In genomic region chr22:41367680-41368542, GRCh38 we compare ENCODE assay signal across 8 cellular contexts. TPM values are rescaled to one million over a fixed set of nuclear protein-coding genes. Genes with fewer than 3 reads are reported as not detected.
DNase-seq lines count a peak whose midpoint lies in the region; ATAC-seq and TF ChIP-seq lines count a peak whose summit lies in the region.

No MANE protein-coding gene starts in this region.

- TF ChIP-seq POLR2A in erythroblast (IDR thresholded peaks at IDR 0.05; ENCODE audit: low read length), result no peak

- WGBS in GM23248 (ENCODE audit: low coverage in 1 of 2, low lambda C conversion rate in 2 of 2, missing lambda C conversion rate in 2 of 2), 2 experiments, result 9 to 14% methylated on average over 18 of the region's 18 CpGs

- H3K9me2 ChIP-seq in GM23248 (ENCODE audit: insufficient read depth), result no peaks in the 10 kb centered on the region

- no peak for ATAC-seq in GM21786 (IDR thresholded peaks at IDR 0.05; ENCODE audit: unreplicated experiment)
- no peak for ATAC-seq in HG02938 (IDR thresholded peaks at IDR 0.05; ENCODE audit: unreplicated experiment)

- in situ Hi-C loops in GM23248 (cut with MboI), result no loop called here
- in situ Hi-C loops in ACHN (cut with HindIII; ENCODE audit: low pct_ligation_motif_present, low pct_unique_long_range_greater_than_20kb, low sequenced_read_pairs), result no loop called here

- peak overlapping the region; percentile 46; the same call in 1 of the 2 replicates for H2AFZ ChIP-seq in GM23248

- TF ChIP-seq CTCF in WI38 (IDR thresholded peaks at IDR 0.05; ENCODE audit: low read depth, low read length) (no peak), left ventricle myocardium inferior (IDR thresholded peaks at IDR 0.05; ENCODE audit: borderline replicate concordance) (no peak)

- peak; percentile 77 for DNase-seq in GM23248
- peak; percentile 37 for DNase-seq in left ventricle myocardium inferior
- DNase-seq in skeletal muscle cell (ENCODE audit: low read depth), result no peak
- DNase-seq in erythroblast (lab: John Stamatoyannopoulos, UW), result no peak
- no peak for DNase-seq in ACHN

- H3K27me3 ChIP-seq in GM23248 (replicated peaks; ENCODE audit: insufficient read depth) (no peaks in the 10 kb centered on the region), left ventricle myocardium inferior (ENCODE audit: low read depth) (no peaks in the 10 kb centered on the region)

- intact Hi-C loops in left ventricle myocardium inferior (cut with micrococcal nuclease), result no loop called here

- H3K4me1 ChIP-seq in GM23248 (ENCODE audit: insufficient read depth) (peaks cover 10% of the 10 kb centered on the region), left ventricle myocardium inferior (peaks cover 38% of the 10 kb centered on the region)

- H3K27ac ChIP-seq in GM23248, result no peak overlapping the region
- H3K27ac ChIP-seq in left ventricle myocardium inferior (replicated peaks), result peak overlapping the region; percentile 85

- H3K4me3 ChIP-seq in GM23248, result peak overlapping the region; percentile 41
- peak overlapping the region; percentile 23; the same call in 1 of the 2 replicates for H3K4me3 ChIP-seq in WI38 (ENCODE audit: low read depth, low read length)
- H3K4me3 ChIP-seq in left ventricle myocardium inferior, result peak overlapping the region; percentile 69
- H3K4me3 ChIP-seq in skeletal muscle cell (ENCODE audit: low read depth, low read length), result peak overlapping the region; percentile 17

- H3K79me2 ChIP-seq in GM23248 (ENCODE audit: insufficient read depth), result no peaks in the 10 kb centered on the region

- H4K20me1 ChIP-seq in GM23248 (ENCODE audit: insufficient read depth), result no peaks in the 10 kb centered on the region

- H3F3A ChIP-seq in GM23248 (ENCODE audit: insufficient read depth), result peaks cover 20% of the 10 kb centered on the region; the same call in 1 of the 2 replicates

- no peaks in the 10 kb centered on the region for H3K36me3 ChIP-seq in GM23248 (ENCODE audit: low read depth)
- H3K36me3 ChIP-seq in left ventricle myocardium inferior, result no peaks in the 10 kb centered on the region

- no peaks in the 10 kb centered on the region for H3K9me3 ChIP-seq in GM23248 (ENCODE audit: low read depth)
- no peaks in the 10 kb centered on the region for H3K9me3 ChIP-seq in left ventricle myocardium inferior (replicated peaks)

- H3K9ac ChIP-seq in GM23248, result no peak overlapping the region

- H3K4me2 ChIP-seq in GM23248 (ENCODE audit: unreplicated experiment), result peak overlapping the region; percentile 82

RNA-seq across cellular contexts. Expression of gene TEF, which starts 13.8 kb away (rescaled TPM):
- 4.2 and 4.6 TPM in 2 replicates for total RNA-seq in GM23248 (2014; rRNA removed; shearing (Covaris generic))
- polyA plus RNA-seq in GM23248 (2016; fragmentation: Nextera tagmentation; extraction: Ambion mirVana), result 2.2 and 2.8 TPM in 2 replicates
- 20.1 TPM for total RNA-seq in left ventricle myocardium inferior

Comparison
In these comparisons a context has a peak if more than half of its experiments do, and no peak if none do; other contexts are left out.
1. DNase-seq: peak in GM23248 (single experiment) and left ventricle myocardium inferior (single experiment); none in skeletal muscle cell (single experiment), erythroblast (0 of 2) and ACHN (single experiment).
2. H3K4me3 ChIP-seq: peak in every context shown above with its lines; median percentile 69 in left ventricle myocardium inferior; 41 in GM23248; 23 in WI38; 17 in skeletal muscle cell.